Comparison of ENCODE assay signal across 14 cellular contexts in the genomic region with DNA sequence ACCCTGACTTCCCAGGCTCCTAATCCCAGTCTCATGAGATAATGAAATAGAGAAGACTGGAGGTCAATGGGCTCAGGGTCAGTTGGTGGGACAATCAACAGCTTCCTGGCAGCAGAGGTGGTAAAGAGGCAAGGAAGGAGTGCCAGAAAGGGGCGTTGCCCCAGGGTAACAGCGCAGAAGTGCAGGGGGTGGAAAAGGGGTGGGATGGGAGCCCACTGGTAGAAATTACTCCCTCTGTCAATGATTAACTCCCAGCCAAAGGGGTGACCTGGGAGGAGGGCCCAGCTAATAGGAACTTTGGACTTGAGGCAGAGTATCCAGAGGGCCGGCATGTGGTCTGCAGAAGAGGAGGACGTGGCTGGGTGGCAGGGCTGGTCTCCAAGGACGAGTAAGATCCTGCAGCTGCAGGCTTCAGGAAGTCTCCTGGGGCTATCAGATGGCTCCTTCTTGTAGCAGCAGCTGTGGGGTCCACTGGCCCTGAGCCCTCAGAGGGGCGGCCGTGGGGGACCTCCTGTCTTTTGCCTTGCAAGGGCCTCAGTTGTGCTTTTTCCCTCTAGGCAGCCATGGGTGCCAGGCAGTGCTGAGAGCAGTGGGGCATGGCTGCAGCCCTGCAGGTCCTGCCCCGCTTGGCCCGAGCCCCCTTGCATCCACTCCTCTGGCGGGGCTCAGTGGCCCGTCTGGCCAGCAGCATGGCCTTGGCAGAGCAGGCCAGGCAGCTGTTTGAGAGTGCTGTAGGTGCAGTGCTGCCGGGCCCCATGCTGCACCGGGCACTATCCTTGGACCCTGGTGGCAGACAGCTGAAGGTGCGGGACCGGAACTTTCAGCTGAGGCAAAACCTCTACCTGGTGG. TPM values are rescaled to one million over a fixed set of nuclear protein-coding genes. Genes with fewer than 3 reads are reported as not detected.
DNase-seq lines count a peak whose midpoint lies in the region; ATAC-seq, FAIRE-seq and TF ChIP-seq lines count a peak whose summit lies in the region.
"Had no signal": no experiment of that assay in that cellular context is flagged by ENCODE, and none has a peak within 500 bp of the region (broad histone marks: within the 10 kb centered on the region; RNA-seq: fewer than 3 reads in every experiment).

No MANE protein-coding gene starts in this region.

- ATAC-seq in A549 (peak; percentile 30 to 42; a peak in 4 of 6 replicates), mucosa of descending colon (peak; percentile 69)

- peak overlapping the region; percentile 10; the same call in 2 of the 3 replicates for H3K4me2 ChIP-seq in A549

- TF ChIP-seq CTCF in A549 (IDR thresholded peaks at IDR 0.05) (no peak), GM12875 (IDR thresholded peaks at IDR 0.05; ENCODE audit: borderline replicate concordance, insufficient read depth, low read depth, low read length) (peak; percentile 25; the same call in 1 of the 2 replicates), cardiac fibroblast (IDR thresholded peaks at IDR 0.05; ENCODE audit: low read depth, low read length) (peak; percentile 5), mucosa of descending colon (IDR thresholded peaks at IDR 0.05) (no peak), thyroid gland (IDR thresholded peaks at IDR 0.05) (no peak), testis (IDR thresholded peaks at IDR 0.05) (no peak)

- TF ChIP-seq POLR2A in A549 (IDR thresholded peaks at IDR 0.05; ENCODE audit: low read length), result no peak
- no peak for TF ChIP-seq POLR2A in thyroid gland (IDR thresholded peaks at IDR 0.05)
- no peak for TF ChIP-seq POLR2A in testis (IDR thresholded peaks at IDR 0.05)

- intact Hi-C loops in mucosa of descending colon (cut with DNase I, micrococcal nuclease), result no loop called here
- intact Hi-C loops in thyroid gland (cut with DNase I), result loop anchor here (5.0 kb wide), 2 partner anchors 52 to 53 kb away; a partner anchor contains a TSS
- intact Hi-C loops in testis (cut with DNase I; ENCODE audit: low total_unique reads), result loop anchor here (5.0 kb wide), 2 partner anchors 52 to 53 kb away; a partner anchor contains a TSS

- H3K4me1 ChIP-seq in A549 (peaks cover 34% of the 10 kb centered on the region), mucosa of descending colon (ENCODE audit: low read depth) (peaks cover 48% of the 10 kb centered on the region), thyroid gland (peaks cover 17 to 29% of the 10 kb centered on the region in 2 donors), testis (peaks cover 18% of the 10 kb centered on the region)

- no peak overlapping the region for H3K4me3 ChIP-seq in A549
- no peak overlapping the region for H3K4me3 ChIP-seq in GM12875 (ENCODE audit: low read depth, low read length)
- no peak overlapping the region for H3K4me3 ChIP-seq in cardiac fibroblast (replicated peaks in 1 of 2; ENCODE audit: low read depth in 2 of 2, low read length in 2 of 2)
- H3K4me3 ChIP-seq in mucosa of descending colon, result no peak overlapping the region
- H3K4me3 ChIP-seq in thyroid gland (replicated peaks in 1 of 3), result no peak overlapping the region
- H3K4me3 ChIP-seq in testis, result no peak overlapping the region

- whole genome bisulfite sequencing in A549 (ENCODE audit: missing lambda C conversion rate), result 56% methylated on average over 8 of the region's 15 CpGs
- 90 to 93% methylated on average over 10 to 13 of the region's 15 CpGs for WGBS in thyroid gland, 2 donors
- 70 to 87% methylated on average over 15 of the region's 15 CpGs for WGBS in testis, 2 donors

- POLR2A ChIA-PET in A549 (lab: Yijun Ruan, JAX), result no interaction called here

- H3K27ac ChIP-seq in A549, result peak overlapping the region in 1 of 2 experiments; percentile 53; a peak in 1 of 6 replicates
- no peak overlapping the region for H3K27ac ChIP-seq in thyroid gland
- no peak overlapping the region for H3K27ac ChIP-seq in testis

- no peaks in the 10 kb centered on the region for H3K27me3 ChIP-seq in thyroid gland
- no peaks in the 10 kb centered on the region for H3K27me3 ChIP-seq in testis

- FAIRE-seq in A549 (lab: Jason Lieb, UNC), result no peak
- FAIRE-seq: HTR-8/SVneo had no signal

- DNase-seq in A549 (ENCODE audit: low read depth in 1 of 2, low spot score in 1 of 2) (no peak), cardiac fibroblast (ENCODE audit: low read depth in 2 of 2) (no peak), mucosa of descending colon (peak; percentile 78 to 88 (median 79)), thyroid gland (no peak), testis (no peak), NCI-H146 (lab: John Stamatoyannopoulos, UW) (no peak), dedifferentiated amniotic fluid mesenchymal stem cell (ENCODE audit: extremely low spot score) (no peak)
- DNase-seq: activated effector memory CD4-positive, alpha-beta T cell treated with anti-CD3 and anti-CD28 coated beads, Interleukin-2, amount 50 U/mL, for 16 hours; NCI-H1105 treated with DMSO at 0.1 percent for 48 hours; NCI-H82; stimulated activated CD4-positive, alpha-beta T cell treated with anti-CD3 and anti-CD28 coated beads, Interleukin-2, amount 100 ng/mL, for 24 hours; stimulated activated naive CD4-positive, alpha-beta T cell had no signal

- no peak for TF ChIP-seq EP300 in A549 (IDR thresholded peaks at IDR 0.05)

- H3K36me3 ChIP-seq in mucosa of descending colon (ENCODE audit: low read depth) (no peaks in the 10 kb centered on the region), thyroid gland (peaks cover 5 to 6% of the 10 kb centered on the region in 2 donors), testis (ENCODE audit: low read depth, missing control alignments) (no peaks in the 10 kb centered on the region)

- no peaks in the 10 kb centered on the region for H3K9me3 ChIP-seq in A549
- no peaks in the 10 kb centered on the region for H3K9me3 ChIP-seq in mucosa of descending colon
- H3K9me3 ChIP-seq in thyroid gland, result no peaks in the 10 kb centered on the region
- H3K9me3 ChIP-seq in testis, result no peaks in the 10 kb centered on the region

- CTCF ChIA-PET in A549 (lab: Yijun Ruan, JAX), result interaction anchor here (1.0 to 17.0 kb wide), 10 partner anchors 10 to 99 kb away, joined by 3 to 311 read pairs (median 8); a partner anchor contains a TSS

- TF ChIP-seq RAD21 in A549 (conservative IDR thresholded peaks at IDR 0.05 in 1 of 2, IDR thresholded peaks at IDR 0.05 in 1 of 2), result no peak

TF ChIP-seq in A549, 52 proteins besides CTCF, POLR2A, EP300 and RAD21 (continues in another document):
- TF ChIP-seq RNF2 (IDR thresholded peaks at IDR 0.05; ENCODE audit: borderline replicate concordance, low read depth) (no peak), ZSCAN20 (CRISPR knock-in tag; IDR thresholded peaks at IDR 0.05) (no peak), BHLHE40 (IDR thresholded peaks at IDR 0.05; ENCODE audit: low read depth, low read length) (no peak)

RNA-seq across cellular contexts. Expression of a gene that starts 2.3 kb away (rescaled TPM):
- polyA plus RNA-seq in A549 (2011; rRNA removed) (4.4 and 5.7 TPM in 2 replicates), A549 (2017; fragmentation: RNase III; extraction: RNeasy Plus Mini Kit Qiagen cat#74134 plus additional on column Dnase treatment) (4.6 to 5.1 TPM (median 4.9 TPM) in 3 replicates), testis (ENCODE audit: insufficient read depth, low read depth, low replicate concordance) (6.3 TPM)
- 13.5 and 15.6 TPM in 2 replicates for polyA plus RNA-seq in A549 (2012; cell fraction: cytosol; rRNA removed)
- polyA plus RNA-seq in A549 (2012; cell fraction: nucleus; rRNA removed), result 38.4 and 44.2 TPM in 2 replicates
- 7.2 and 8.5 TPM in 2 replicates for polyA minus RNA-seq in A549 (2011; rRNA and poly(A)+ RNA removed)
- total RNA-seq in mucosa of descending colon (10 to 100 TPM; 37.1 to 78.6 (median 42.7) TPM), thyroid gland (10 to 100 TPM in 3 of 4 donors, 1 to 10 TPM in 1; 8.9 to 20.3 (median 15.3) TPM), testis (10 to 100 TPM in 1 of 2 donors, 1 to 10 TPM in 1; 9.7 to 15.6 TPM)

RNA-seq across cellular contexts. Expression of a gene that starts 11.5 kb away (rescaled TPM):
- 52.7 and 58.5 TPM in 2 replicates for polyA plus RNA-seq in A549 (2011; rRNA removed)
- 22.9 and 30.7 TPM in 2 replicates for polyA plus RNA-seq in A549 (2012; cell fraction: cytosol; rRNA removed)
- polyA plus RNA-seq in A549 (2012; cell fraction: nucleus; rRNA removed), result 9.2 and 12.6 TPM in 2 replicates
- 50.6 to 53.8 TPM (median 52.4 TPM) in 3 replicates for polyA plus RNA-seq in A549 (2017; fragmentation: RNase III; extraction: RNeasy Plus Mini Kit Qiagen cat#74134 plus additional on column Dnase treatment)
- polyA minus RNA-seq in A549 (2011; rRNA and poly(A)+ RNA removed), result 42.8 and 42.9 TPM in 2 replicates
- total RNA-seq in mucosa of descending colon, result 10 to 100 TPM; 55.8 to 83.1 (median 62.9) TPM
- 10 to 100 TPM; 66.4 to 76.4 (median 72.2) TPM for total RNA-seq in thyroid gland
- total RNA-seq in testis, result 10 to 100 TPM; 76.1 to 85.7 TPM
- 80.9 TPM for polyA plus RNA-seq in testis (ENCODE audit: insufficient read depth, low read depth, low replicate concordance)

RNA-seq across cellular contexts. Expression of a gene that starts 26.1 kb away (rescaled TPM):
- 1.6 and 2.9 TPM in 2 replicates for polyA plus RNA-seq in A549 (2011; rRNA removed)
- polyA plus RNA-seq in A549 (2012; cell fraction: cytosol; rRNA removed), result 1.6 TPM in 2 replicates
- polyA plus RNA-seq in A549 (2012; cell fraction: nucleus; rRNA removed), result 10.3 and 11.6 TPM in 2 replicates
- polyA plus RNA-seq in A549 (2017; fragmentation: RNase III; extraction: RNeasy Plus Mini Kit Qiagen cat#74134 plus additional on column Dnase treatment), result 0.63 to 0.88 TPM (median 0.65 TPM) in 3 replicates
- 4.9 and 5.7 TPM in 2 replicates for polyA minus RNA-seq in A549 (2011; rRNA and poly(A)+ RNA removed)
- 10 to 100 TPM in 2 of 3 donors, 1 to 10 TPM in 1; 9.0 to 25.9 (median 10.9) TPM for total RNA-seq in mucosa of descending colon
- total RNA-seq in thyroid gland, result 10 to 100 TPM in 1 of 4 donors, 1 to 10 TPM in 3; 4.6 to 14.2 (median 7.5) TPM
- total RNA-seq in testis, result 10 to 100 TPM; 40.0 to 49.1 TPM
- polyA plus RNA-seq in testis (ENCODE audit: insufficient read depth, low read depth, low replicate concordance), result 50.4 TPM

RNA-seq across cellular contexts. Expression of a gene that starts 44.4 kb away (rescaled TPM):
- polyA plus RNA-seq in A549 (2011; rRNA removed) (6.3 and 8.8 TPM in 2 replicates), A549 (2017; fragmentation: RNase III; extraction: RNeasy Plus Mini Kit Qiagen cat#74134 plus additional on column Dnase treatment) (5.8 to 8.0 TPM (median 5.9 TPM) in 3 replicates), testis (ENCODE audit: insufficient read depth, low read depth, low replicate concordance) (22.2 TPM)
- 6.3 and 6.6 TPM in 2 replicates for polyA plus RNA-seq in A549 (2012; cell fraction: cytosol; rRNA removed)
- 12.4 and 13.8 TPM in 2 replicates for polyA plus RNA-seq in A549 (2012; cell fraction: nucleus; rRNA removed)
- 6.3 and 7.6 TPM in 2 replicates for polyA minus RNA-seq in A549 (2011; rRNA and poly(A)+ RNA removed)
- total RNA-seq in mucosa of descending colon (10 to 100 TPM in 1 of 3 donors, 1 to 10 TPM in 2; 3.9 to 21.4 (median 9.7) TPM), thyroid gland (10 to 100 TPM; 15.8 to 22.8 (median 18.0) TPM), testis (10 to 100 TPM; 12.9 to 15.2 TPM)

RNA-seq across cellular contexts. Expression of a gene that starts 51.0 kb away (rescaled TPM):
- polyA plus RNA-seq in A549 (2011; rRNA removed) (36.8 and 46.3 TPM in 2 replicates), A549 (2017; fragmentation: RNase III; extraction: RNeasy Plus Mini Kit Qiagen cat#74134 plus additional on column Dnase treatment) (50.5 to 55.4 TPM (median 53.6 TPM) in 3 replicates), testis (ENCODE audit: insufficient read depth, low read depth, low replicate concordance) (30.0 TPM)
- polyA plus RNA-seq in A549 (2012; cell fraction: cytosol; rRNA removed), result 102 and 123 TPM in 2 replicates
- polyA plus RNA-seq in A549 (2012; cell fraction: nucleus; rRNA removed), result 130 and 152 TPM in 2 replicates
- 32.6 and 42.2 TPM in 2 replicates for polyA minus RNA-seq in A549 (2011; rRNA and poly(A)+ RNA removed)
- total RNA-seq in mucosa of descending colon (10 to 100 TPM; 39.1 to 41.1 (median 41.0) TPM), thyroid gland (10 to 100 TPM; 28.3 to 61.1 (median 50.4) TPM), testis (10 to 100 TPM; 36.5 to 58.1 TPM)

Comparison
In these comparisons a context has a peak if more than half of its experiments do, and no peak if none do; other contexts are left out.
1. DNase-seq: peak in mucosa of descending colon (3 of 3); none in A549 (0 of 2), cardiac fibroblast (0 of 2), thyroid gland (0 of 2), testis (single experiment), NCI-H146 (single experiment) and dedifferentiated amniotic fluid mesenchymal stem cell (single experiment).
2. CTCF ChIP-seq: peak in GM12875 (single experiment) and cardiac fibroblast (single experiment); none in A549 (single experiment), mucosa of descending colon (single experiment), thyroid gland (0 of 6) and testis (0 of 3).
3. intact Hi-C loops: an anchor here in thyroid gland (5.0 kb wide) and testis (5.0 kb wide); none called in mucosa of descending colon.